ENCODE assay signal across 14 cellular contexts in genomic region chr14:34750670-34751069, GRCh38. TPM values are rescaled to one million over a fixed set of nuclear protein-coding genes. Genes with fewer than 3 reads are reported as not detected.
DNase-seq lines count a peak whose midpoint lies in the region; TF ChIP-seq lines count a peak whose summit lies in the region.
"Had no signal": no experiment of that assay in that cellular context is flagged by ENCODE, and none has a peak within 500 bp of the region (broad histone marks: within the 10 kb centered on the region; RNA-seq: fewer than 3 reads in every experiment).

No MANE protein-coding gene starts in this region.

- in situ Hi-C loops in brain microvascular endothelial cell (cut with HindIII; ENCODE audit: low pct_ligation_motif_present, low sequenced_read_pairs) = no loop called here

- H3K27ac ChIP-seq in brain microvascular endothelial cell = no peak overlapping the region
- H3K27ac ChIP-seq: hepatocyte, right atrium auricular region had no signal

- POLR2A ChIA-PET in HEK293T (lab: Yijun Ruan, JAX) = no interaction called here

- TF ChIP-seq CTCF in fibroblast of the aortic adventitia (IDR thresholded peaks at IDR 0.05; ENCODE audit: insufficient read depth, low read length) (no peak), brain microvascular endothelial cell (IDR thresholded peaks at IDR 0.05; ENCODE audit: low read depth, low read length, missing control alignments) (no peak)

- no peaks in the 10 kb centered on the region for H3K27me3 ChIP-seq in brain microvascular endothelial cell (replicated peaks)
- H3K27me3 ChIP-seq: hepatocyte, right atrium auricular region had no signal

- H3K4me3 ChIP-seq in fibroblast of the aortic adventitia (ENCODE audit: low read depth, low read length) (no peak overlapping the region), brain microvascular endothelial cell (ENCODE audit: low read depth, low read length) (no peak overlapping the region)
- H3K4me3 ChIP-seq: hepatocyte, right atrium auricular region had no signal

- H3K36me3 ChIP-seq in brain microvascular endothelial cell (replicated peaks) = no peaks in the 10 kb centered on the region
- H3K36me3 ChIP-seq: right atrium auricular region had no signal

- CTCF ChIA-PET in HEK293T (lab: Yijun Ruan, JAX) = no interaction called here

- DNase-seq in HEK293T (ENCODE audit: extremely low spot score) (no peak), astrocyte of the hippocampus (ENCODE audit: low read depth, low spot score) (peak; percentile 74), fibroblast of the aortic adventitia (ENCODE audit: low read depth) (peak; percentile 79), smooth muscle cell of the brain vasculature (ENCODE audit: low read depth, low spot score) (peak; percentile 17), inferior parietal cortex (ENCODE audit: extremely low spot score) (no peak), brain microvascular endothelial cell (no peak), activated gamma-delta T cell treated with Interleukin-2 at 50 U/mL for 16 hours (no peak)
- no peak for DNase-seq in activated CD4-positive, CD25-positive, alpha-beta regulatory T cell (lab: John Stamatoyannopoulos, UW)
- DNase-seq: aorta; effector memory CD4-positive, alpha-beta T cell; left ventricle myocardium superior; naive B cell had no signal

TF ChIP-seq in HEK293T, 16 proteins besides CTCF, POLR2A, EP300 and RAD21:
- no peak for TF ChIP-seq LEF1 (IDR thresholded peaks at IDR 0.05; ENCODE audit: borderline replicate concordance)
- TF ChIP-seq, protein P1, sequence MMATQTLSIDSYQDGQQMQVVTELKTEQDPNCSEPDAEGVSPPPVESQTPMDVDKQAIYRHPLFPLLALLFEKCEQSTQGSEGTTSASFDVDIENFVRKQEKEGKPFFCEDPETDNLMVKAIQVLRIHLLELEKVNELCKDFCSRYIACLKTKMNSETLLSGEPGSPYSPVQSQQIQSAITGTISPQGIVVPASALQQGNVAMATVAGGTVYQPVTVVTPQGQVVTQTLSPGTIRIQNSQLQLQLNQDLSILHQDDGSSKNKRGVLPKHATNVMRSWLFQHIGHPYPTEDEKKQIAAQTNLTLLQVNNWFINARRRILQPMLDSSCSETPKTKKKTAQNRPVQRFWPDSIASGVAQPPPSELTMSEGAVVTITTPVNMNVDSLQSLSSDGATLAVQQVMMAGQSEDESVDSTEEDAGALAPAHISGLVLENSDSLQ (IDR thresholded peaks at IDR 0.05) = peak; percentile 41; the same call in 1 of the 2 replicates

RNA-seq across cellular contexts. Expression of gene CFL2, which starts 36.3 kb away (rescaled TPM):
- 107 and 266 TPM in 2 replicates for total RNA-seq in fibroblast of the aortic adventitia (ENCODE audit: low replicate concordance)

Comparison
In these comparisons a context has a peak if more than half of its experiments do, and no peak if none do; other contexts are left out.
1. DNase-seq: peak in astrocyte of the hippocampus (single experiment), fibroblast of the aortic adventitia (single experiment) and smooth muscle cell of the brain vasculature (single experiment); none in HEK293T (single experiment), inferior parietal cortex (single experiment), brain microvascular endothelial cell (single experiment), activated gamma-delta T cell treated with Interleukin-2 at 50 U/mL for 16 hours (single experiment) and activated CD4-positive, CD25-positive, alpha-beta regulatory T cell (0 of 4).